ENCODE assay signal across 1 cellular context in the genomic region with DNA sequence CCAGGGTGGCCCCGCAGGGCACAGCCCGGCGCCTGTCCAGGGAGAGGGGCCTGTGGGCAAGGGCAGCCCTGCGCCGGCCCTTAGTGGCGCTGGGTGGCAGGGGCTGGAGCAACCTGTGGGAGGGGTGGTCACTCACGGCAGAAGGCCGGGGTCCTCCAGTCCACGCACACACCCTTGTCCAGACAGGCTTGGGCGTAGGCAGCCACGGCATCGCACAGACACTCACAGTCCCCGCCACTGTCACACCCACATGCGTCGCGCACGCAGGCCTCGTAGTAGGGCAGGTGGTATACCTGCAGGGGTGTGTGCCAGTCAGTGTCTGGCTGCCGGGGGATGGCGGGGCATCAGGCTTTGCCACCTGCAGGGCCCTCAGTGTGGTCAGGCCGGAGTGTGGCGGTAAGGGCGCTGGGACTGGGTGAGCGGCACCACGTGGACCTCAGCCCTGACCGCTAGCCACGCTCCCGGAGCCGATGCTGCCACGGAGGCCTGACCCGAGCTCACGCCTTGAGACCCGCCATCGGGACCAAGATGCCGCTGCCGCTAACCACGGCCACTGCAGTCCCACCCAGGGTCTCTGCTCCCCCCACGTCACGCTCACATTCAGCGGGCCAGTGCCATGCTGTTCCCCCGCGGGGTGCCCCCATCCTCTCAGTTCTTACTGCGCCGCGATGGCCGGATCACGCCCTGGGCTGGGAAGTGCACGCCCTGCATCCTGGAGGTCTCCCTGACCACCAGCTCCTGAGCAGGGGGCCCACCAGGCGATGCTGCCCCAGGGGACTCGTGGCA.
TF ChIP-seq lines count a peak whose summit lies in the region.

No MANE protein-coding gene starts in this region.

TF ChIP-seq in GM12878, 131 proteins besides CTCF, POLR2A, EP300 and RAD21:
- TF ChIP-seq BCL3 (IDR thresholded peaks at IDR 0.05; ENCODE audit: borderline replicate concordance, insufficient read depth, low read depth, low read length, poor library complexity, severe bottlenecking) (peak; percentile 64), ZNF274 (IDR thresholded peaks at IDR 0.05; ENCODE audit: insufficient read depth, insufficient read length) (no peak)
